Comparison of ENCODE assay signal across 11 cellular contexts in genomic region chr16:67716097-67716496, GRCh38.
"Had no signal": no experiment of that assay in that cellular context is flagged by ENCODE, and none has a peak within 500 bp of the region (broad histone marks: within the 10 kb centered on the region; RNA-seq: fewer than 3 reads in every experiment).

No MANE protein-coding gene starts in this region.

- H3K27me3 ChIP-seq: tibial artery had no signal

- H3K9me3 Mint-ChIP-seq: activated CD4-positive, alpha-beta T cell treated with anti-CD3 and anti-CD28 coated beads, Interleukin-2, amount 10 ng/mL, durations not matched to agents 24 days and 14 days; activated T-helper 1 cell treated with anti-CD3 and anti-CD28 coated beads, Interleukin-12 subunit alpha, Interleukin-12 subunit beta, Interleukin-2, Interleukin-4 antibody, amounts not matched to agents 30 ng/mL and 10 ng/mL and 1 ng/mL, durations not matched to agents 14 hours and 24 hours and 36 hours; stimulated activated memory B cell treated with anti-CD40 and anti-IgM and Interleukin-4, amounts not matched to agents 10 μg/mL and 1 μg/mL and 100 μg/mL, for 72 hours; WTC11 had no signal

- H3K4me2 ChIP-seq: smooth muscle cell had no signal

- H3K27me3 Mint-ChIP-seq: activated CD4-positive, alpha-beta T cell treated with anti-CD3 and anti-CD28 coated beads, Interleukin-2, amount 10 ng/mL, durations not matched to agents 24 days and 14 days; stimulated activated memory B cell treated with anti-CD40 and anti-IgM and Interleukin-4, amounts not matched to agents 10 μg/mL and 1 μg/mL and 100 μg/mL, for 72 hours had no signal

- H3K36me3 ChIP-seq: tibial artery had no signal

- H3K27ac ChIP-seq: parathyroid adenoma, tibial artery had no signal

- H3K9ac ChIP-seq: parathyroid adenoma had no signal

- H2AFZ ChIP-seq: parathyroid adenoma had no signal

- DNase-seq: activated CD4-positive, alpha-beta T cell treated with anti-CD3 and anti-CD28 coated beads, Interleukin-2, amount 10 ng/mL, durations not matched to agents 24 days and 14 days; activated naive CD4-positive, alpha-beta T cell; effector CD8-positive, alpha-beta T cell; retina; T-helper 1 cell had no signal

- H3K4me3 Mint-ChIP-seq: activated CD4-positive, alpha-beta T cell treated with anti-CD3 and anti-CD28 coated beads, Interleukin-2, amount 10 ng/mL, durations not matched to agents 24 days and 14 days; activated T-helper 1 cell treated with anti-CD3 and anti-CD28 coated beads, Interleukin-12 subunit alpha, Interleukin-12 subunit beta, Interleukin-2, Interleukin-4 antibody, amounts not matched to agents 30 ng/mL and 10 ng/mL and 1 ng/mL, durations not matched to agents 14 hours and 24 hours and 36 hours; stimulated activated memory B cell treated with anti-CD40 and anti-IgM and Interleukin-4, amounts not matched to agents 10 μg/mL and 1 μg/mL and 100 μg/mL, for 72 hours; WTC11 had no signal

- H3K9me3 ChIP-seq: tibial artery had no signal

- H3K4me3 ChIP-seq: smooth muscle cell, tibial artery had no signal

- ATAC-seq: stimulated activated memory B cell treated with anti-CD40 and anti-IgM and Interleukin-4, amounts not matched to agents 10 μg/mL and 1 μg/mL and 100 μg/mL, for 72 hours; WTC11 had no signal

- H3K27ac Mint-ChIP-seq: activated CD4-positive, alpha-beta T cell treated with anti-CD3 and anti-CD28 coated beads, Interleukin-2, amount 10 ng/mL, durations not matched to agents 24 days and 14 days; activated T-helper 1 cell treated with anti-CD3 and anti-CD28 coated beads, Interleukin-12 subunit alpha, Interleukin-12 subunit beta, Interleukin-2, Interleukin-4 antibody, amounts not matched to agents 30 ng/mL and 10 ng/mL and 1 ng/mL, durations not matched to agents 14 hours and 24 hours and 36 hours; stimulated activated memory B cell treated with anti-CD40 and anti-IgM and Interleukin-4, amounts not matched to agents 10 μg/mL and 1 μg/mL and 100 μg/mL, for 72 hours; WTC11 had no signal
